27 cellular contexts compared by ENCODE assay signal in the genomic region with DNA sequence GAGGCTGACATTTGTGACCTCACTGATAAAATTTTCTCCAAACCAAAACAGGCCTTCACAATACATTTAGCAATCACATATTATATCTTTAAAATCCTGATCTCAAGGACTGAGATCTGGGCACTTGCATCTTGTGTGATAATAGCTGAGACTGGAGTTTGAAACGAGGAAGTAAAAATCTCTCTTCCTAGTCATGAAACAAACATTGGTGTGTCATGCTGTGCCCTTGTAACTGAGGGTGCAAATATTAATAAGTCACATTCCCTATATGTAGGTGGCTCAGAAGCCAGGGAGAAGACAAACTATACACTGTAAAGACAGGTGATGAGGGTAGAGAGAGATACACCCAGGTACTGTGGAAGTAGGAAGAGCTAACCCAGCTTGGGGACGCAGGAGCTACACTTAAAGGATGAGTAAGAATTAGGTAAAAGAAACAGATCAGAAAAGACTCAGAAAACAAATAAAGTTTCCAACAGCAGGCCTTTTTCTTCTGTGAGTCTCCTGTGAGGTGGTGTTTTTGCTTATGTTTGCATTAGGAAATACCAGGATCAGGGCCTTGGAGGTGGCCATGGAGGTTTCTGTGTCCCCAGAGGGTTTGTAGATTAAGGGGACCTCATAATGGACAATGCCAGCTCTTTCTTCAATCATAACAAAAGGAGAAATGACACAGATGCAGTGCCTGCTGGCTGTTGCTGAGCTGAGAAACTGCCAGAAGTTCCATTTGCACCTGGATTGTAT.
DNase-seq lines count a peak whose midpoint lies in the region; ATAC-seq, FAIRE-seq and TF ChIP-seq lines count a peak whose summit lies in the region.
"Had no signal": no experiment of that assay in that cellular context is flagged by ENCODE, and none has a peak within 500 bp of the region (broad histone marks: within the 10 kb centered on the region; RNA-seq: fewer than 3 reads in every experiment).

No MANE protein-coding gene starts in this region.

- TF ChIP-seq EP300 in GM12878 (IDR thresholded peaks at IDR 0.05; ENCODE audit: borderline replicate concordance in 1 of 2, control insufficient read depth in 1 of 2, low read depth in 2 of 2, low read length in 2 of 2) (no peak), upper lobe of left lung (IDR thresholded peaks at IDR 0.05) (no peak)

- in situ Hi-C loops in GM12878 (cut with MboI) = no loop called here

- peaks cover 29% of the 10 kb centered on the region for H3K4me1 ChIP-seq in GM12878 (ENCODE audit: control insufficient read depth, insufficient read depth, low read length)
- peaks cover 42% of the 10 kb centered on the region for H3K4me1 ChIP-seq in skeletal muscle satellite cell (ENCODE audit: control insufficient read depth, insufficient read depth, low read length)
- no peaks in the 10 kb centered on the region for H3K4me1 ChIP-seq in upper lobe of left lung
- H3K4me1 ChIP-seq: psoas muscle, sigmoid colon, testis, uterus had no signal

- no peaks in the 10 kb centered on the region for H3K9me3 Mint-ChIP-seq in activated naive CD4-positive, alpha-beta T cell treated with anti-CD3 and anti-CD28 coated beads, Interleukin-2, amount 50 U/mL, for 72 hours
- H3K9me3 Mint-ChIP-seq: activated naive CD8-positive, alpha-beta T cell treated with anti-CD3 and anti-CD28 coated beads for 36 hours had no signal

- no peaks in the 10 kb centered on the region for H3K36me3 ChIP-seq in GM12878 (ENCODE audit: control insufficient read depth in 2 of 2, insufficient read depth in 2 of 2, low read length in 1 of 2)
- no peaks in the 10 kb centered on the region for H3K36me3 ChIP-seq in skeletal muscle satellite cell (ENCODE audit: insufficient read depth, low read length)
- no peaks in the 10 kb centered on the region for H3K36me3 ChIP-seq in upper lobe of left lung
- H3K36me3 ChIP-seq: MG63, sigmoid colon, uterus had no signal

- no peak overlapping the region for H3K4me2 ChIP-seq in GM12878 (ENCODE audit: control insufficient read depth, insufficient read depth)
- peak overlapping the region; percentile 61 for H3K4me2 ChIP-seq in skeletal muscle satellite cell (ENCODE audit: low read length)

- POLR2A ChIA-PET in GM12878 (lab: Charles Lee) = no interaction called here

- H4K20me1 ChIP-seq in GM12878 (ENCODE audit: control insufficient read depth, insufficient read depth) = no peaks in the 10 kb centered on the region

- ATAC-seq in GM12878 (peak; percentile 32), upper lobe of left lung (ENCODE audit: low FRiP score in 2 of 2) (no peak)
- ATAC-seq in activated naive CD4-positive, alpha-beta T cell treated with anti-CD3 and anti-CD28 coated beads, Interleukin-2, amount 50 U/mL, for 72 hours = no peak
- ATAC-seq: left ventricle myocardium superior; naive thymus-derived CD4-positive, alpha-beta T cell; psoas muscle; SK-N-SH treated with all-trans-retinoic acid at 6 μM for 48 hours; T-helper 17 cell had no signal

- H3K9ac ChIP-seq in GM12878 (ENCODE audit: control insufficient read depth, insufficient read depth, low read length) (no peak overlapping the region), skeletal muscle satellite cell (ENCODE audit: low read depth, low read length) (peak overlapping the region; percentile 64)

- RAD21 ChIA-PET in GM12878 (lab: Charles Lee; ENCODE audit: unreplicated experiment) = interaction anchor here (0.9 to 1.4 kb wide), 3 partner anchors 51 to 109 kb away, joined by 3 to 4 read pairs (median 3); no protein-coding TSS in a partner anchor

- H3K27me3 ChIP-seq in GM12878 (replicated peaks in 1 of 2; ENCODE audit: control insufficient read depth in 2 of 2, insufficient read depth in 2 of 2, low read length in 1 of 2) (no peaks in the 10 kb centered on the region), skeletal muscle satellite cell (ENCODE audit: control insufficient read depth, insufficient read depth, low read length) (no peaks in the 10 kb centered on the region), upper lobe of left lung (no peaks in the 10 kb centered on the region)
- H3K27me3 ChIP-seq: MG63, sigmoid colon, testis, uterus had no signal

- TF ChIP-seq POLR2A in GM12878 (IDR thresholded peaks at IDR 0.05; ENCODE audit: low read depth, low read length) = no peak
- TF ChIP-seq POLR2A in upper lobe of left lung (IDR thresholded peaks at IDR 0.05) = no peak

- no peak overlapping the region for H3K4me3 ChIP-seq in GM12878
- no peak overlapping the region for H3K4me3 ChIP-seq in fibroblast of the aortic adventitia (ENCODE audit: low read depth, low read length)
- H3K4me3 ChIP-seq in skeletal muscle satellite cell (ENCODE audit: low read length) = no peak overlapping the region
- no peak overlapping the region for H3K4me3 ChIP-seq in upper lobe of left lung
- H3K4me3 ChIP-seq: MG63, psoas muscle, sigmoid colon, testis, uterus had no signal

- SMC1A ChIA-PET in GM12878 (lab: Charles Lee; ENCODE audit: uncharacterized antibody, unreplicated experiment) = interaction anchor here (0.9 to 2.3 kb wide), 9 partner anchors 9 to 182 kb away, joined by 3 to 9 read pairs (median 4); no protein-coding TSS in a partner anchor

- H3K27ac ChIP-seq in GM12878 (ENCODE audit: control insufficient read depth, insufficient read depth) (peak overlapping the region; percentile 31; the same call in 1 of the 2 replicates), upper lobe of left lung (no peak overlapping the region)
- H3K27ac ChIP-seq: psoas muscle, RWPE1, sigmoid colon, testis, uterus had no signal

- CTCF ChIA-PET in GM12878 (lab: Yijun Ruan, JAX) = interaction anchor here (0.9 to 1.1 kb wide), 4 partner anchors 9 to 198 kb away, joined by 3 read pairs; no protein-coding TSS in a partner anchor

- TF ChIP-seq CTCF in GM12878 (IDR thresholded peaks at IDR 0.05 in 2 of 3, conservative IDR thresholded peaks at IDR 0.05 in 1 of 3; ENCODE audit: control insufficient read depth in 2 of 3, extremely low read depth in 1 of 3, insufficient read depth in 1 of 3, low read depth in 3 of 3, low read length in 3 of 3) = no peak; a peak in 1 of 6 replicates
- no peak for TF ChIP-seq CTCF in fibroblast of the aortic adventitia (IDR thresholded peaks at IDR 0.05; ENCODE audit: insufficient read depth, low read length)
- no peak for TF ChIP-seq CTCF in upper lobe of left lung (IDR thresholded peaks at IDR 0.05)

- H3K27ac Mint-ChIP-seq in activated naive CD4-positive, alpha-beta T cell treated with anti-CD3 and anti-CD28 coated beads, Interleukin-2, amount 50 U/mL, for 72 hours = no peak overlapping the region
- H3K27ac Mint-ChIP-seq: activated CD4-positive, alpha-beta memory T cell treated with anti-CD3 and anti-CD28 coated beads, Interleukin-2, amount 10 ng/mL, durations not matched to agents 7 days and 5 days; activated naive CD8-positive, alpha-beta T cell treated with anti-CD3 and anti-CD28 coated beads for 36 hours; activated T-helper 2 cell treated with anti-CD3 and anti-CD28 coated beads, Interferon-gamma antibody, Interleukin-2, Interleukin-4, amounts not matched to agents 10 μg/mL and 5 μg/mL and 100 μg/mL, durations not matched to agents 14 hours and 24 hours and 36 hours; naive thymus-derived CD4-positive, alpha-beta T cell; T-helper 17 cell had no signal

- intact Hi-C loops in GM12878 (cut with micrococcal nuclease; ENCODE audit: unreplicated experiment) = no loop called here

- TF ChIP-seq RAD21 in GM12878 (IDR thresholded peaks at IDR 0.05; ENCODE audit: insufficient read depth, low read depth, low read length) = no peak

- H2AFZ ChIP-seq in GM12878 (ENCODE audit: control insufficient read depth, low read depth, low read length) = peak overlapping the region; percentile 71

- no peaks in the 10 kb centered on the region for H3K36me3 Mint-ChIP-seq in activated naive CD4-positive, alpha-beta T cell treated with anti-CD3 and anti-CD28 coated beads, Interleukin-2, amount 50 U/mL, for 72 hours
- H3K36me3 Mint-ChIP-seq: activated naive CD8-positive, alpha-beta T cell treated with anti-CD3 and anti-CD28 coated beads for 36 hours; naive thymus-derived CD4-positive, alpha-beta T cell had no signal

- no peaks in the 10 kb centered on the region for H3K79me2 ChIP-seq in GM12878 (ENCODE audit: control insufficient read depth, insufficient read depth, low read length)

- WGBS in GM12878 (ENCODE audit: insufficient coverage, insufficient replicate concordance, low lambda C conversion rate, missing lambda C conversion rate) = 43% methylated on average over 2 of the region's 2 CpGs
- 67 to 72% methylated on average over 2 of the region's 2 CpGs for WGBS in upper lobe of left lung, 2 donors

- FAIRE-seq in GM12878 (lab: Jason Lieb, UNC) = no peak
- FAIRE-seq: D721Med, H54 had no signal

- DNase-seq in M059J (ENCODE audit: low read depth) = peak; percentile 18
- DNase-seq in GM12878 (ENCODE audit: low read depth, low spot score) = no peak
- DNase-seq in fibroblast of the aortic adventitia (ENCODE audit: low read depth) = peak; percentile 28
- no peak for DNase-seq in upper lobe of left lung
- DNase-seq in activated naive CD4-positive, alpha-beta T cell treated with anti-CD3 and anti-CD28 coated beads, Interleukin-2, amount 50 U/mL, for 72 hours (ENCODE audit: low spot score in 2 of 2) = no peak
- no peak for DNase-seq in globus pallidus (ENCODE audit: low spot score)
- DNase-seq: activated CD4-positive, alpha-beta memory T cell treated with anti-CD3 and anti-CD28 coated beads, Interleukin-2, amount 10 ng/mL, durations not matched to agents 7 days and 5 days; activated CD4-positive, alpha-beta T cell treated with anti-CD3 and anti-CD28 coated beads for 1 hour; activated naive CD8-positive, alpha-beta T cell treated with anti-CD3 and anti-CD28 coated beads for 36 hours; left ventricle myocardium superior; midbrain; naive thymus-derived CD4-positive, alpha-beta T cell; NCI-H2029 treated with DMSO at 0.1 percent for 48 hours; NCI-H345; psoas muscle; sigmoid colon; stimulated activated naive CD4-positive, alpha-beta T cell; T-helper 17 cell; testis; uterus had no signal

- H3K9me3 ChIP-seq in GM12878 (replicated peaks; ENCODE audit: control insufficient read depth, insufficient read depth, low read length) = no peaks in the 10 kb centered on the region
- H3K9me3 ChIP-seq in skeletal muscle satellite cell (replicated peaks; ENCODE audit: low read length) = no peaks in the 10 kb centered on the region
- H3K9me3 ChIP-seq in upper lobe of left lung = no peaks in the 10 kb centered on the region
- H3K9me3 ChIP-seq: MG63, psoas muscle, sigmoid colon, testis, uterus had no signal

- no TSS peak for BruUV-seq in GM12878 (replicated peaks; lab: Mats Ljungman, UMichigan)

TF ChIP-seq in GM12878, 131 proteins besides CTCF, POLR2A, EP300 and RAD21 (continues in another document):
- TF ChIP-seq ZNF24 (IDR thresholded peaks at IDR 0.05) = no peak

Comparison
In these comparisons a context has a peak if more than half of its experiments do, and no peak if none do; other contexts are left out.
1. DNase-seq: peak in M059J (single experiment) and fibroblast of the aortic adventitia (single experiment); none in GM12878 (single experiment), upper lobe of left lung (0 of 2), activated naive CD4-positive, alpha-beta T cell treated with anti-CD3 and anti-CD28 coated beads, Interleukin-2, amount 50 U/mL, for 72 hours (0 of 2) and globus pallidus (single experiment).